21 cellular contexts compared by ENCODE assay signal in genomic region chr2:65353046-65353445, GRCh38.
DNase-seq lines count a peak whose midpoint lies in the region; ATAC-seq and TF ChIP-seq lines count a peak whose summit lies in the region.
"Had no signal": no experiment of that assay in that cellular context is flagged by ENCODE, and none has a peak within 500 bp of the region (broad histone marks: within the 10 kb centered on the region; RNA-seq: fewer than 3 reads in every experiment).

No MANE protein-coding gene starts in this region.

- peaks cover 1% of the 10 kb centered on the region for H3K27me3 Mint-ChIP-seq in endothelial cell (ENCODE audit: unreplicated experiment)
- H3K27me3 Mint-ChIP-seq: activated naive CD4-positive, alpha-beta T cell treated with anti-CD3 and anti-CD28 coated beads, Interleukin-2, amount 10 ng/mL, durations not matched to agents 7 days and 5 days had no signal

- H3K36me3 ChIP-seq in OCI-LY1 (ENCODE audit: insufficient read depth, low read length) = 0 out of 2 replicates have a peak, but pooled peaks cover 3% of the 10 kb centered on the region
- no peaks in the 10 kb centered on the region for H3K36me3 ChIP-seq in osteoblast (ENCODE audit: insufficient read depth, low read length)
- H3K36me3 ChIP-seq: ascending aorta, Peyer's patch, transverse colon had no signal

- DNase-seq in DMS153 (lab: John Stamatoyannopoulos, UW) = peak; percentile 38
- DNase-seq in DMS153 treated with DMSO at 0.1 percent for 48 hours (lab: John Stamatoyannopoulos, UW; ENCODE audit: unreplicated experiment) = no peak
- peak; percentile 38 for DNase-seq in endothelial cell (ENCODE audit: low spot score)
- DNase-seq in osteoblast (ENCODE audit: insufficient read length, low spot score, missing footprints) = no peak
- no peak for DNase-seq in T-helper 9 cell
- DNase-seq in RKO (ENCODE audit: low spot score) = no peak
- DNase-seq: activated CD4-positive, alpha-beta T cell treated with anti-CD3 and anti-CD28 coated beads, Interleukin-2, amount 50 U/mL, for 4 hours; activated naive CD4-positive, alpha-beta T cell treated with anti-CD3 and anti-CD28 coated beads, Interleukin-2, amount 10 ng/mL, durations not matched to agents 7 days and 5 days; activated T-cell treated with anti-CD3 and anti-CD28 coated beads, Interleukin-2, amount 50 U/mL, for 24 hours; HCEC 1CT; Kasumi-1; left colon; NCI-H1105 treated with DMSO at 0.1 percent for 48 hours; nucleus accumbens; Peyer's patch; right cardiac atrium; stimulated activated naive CD4-positive, alpha-beta T cell treated with Interleukin-2 at 50 U/mL for 16 hours; transverse colon had no signal

- H3K4me3 ChIP-seq in OCI-LY1 (ENCODE audit: low read depth, low read length, poor library complexity, severe bottlenecking) = no peak overlapping the region
- no peak overlapping the region for H3K4me3 ChIP-seq in osteoblast (ENCODE audit: insufficient read depth, low read length)
- H3K4me3 ChIP-seq: ascending aorta, Peyer's patch, transverse colon had no signal

- H3K27me3 ChIP-seq in OCI-LY1 (ENCODE audit: insufficient read depth, low read length) = no peaks in the 10 kb centered on the region
- H3K27me3 ChIP-seq in osteoblast (ENCODE audit: insufficient read depth, low read length) = no peaks in the 10 kb centered on the region
- H3K27me3 ChIP-seq: ascending aorta, Peyer's patch, transverse colon had no signal

- H3K4me2 ChIP-seq in OCI-LY1 (ENCODE audit: low read length) (no peak overlapping the region), osteoblast (ENCODE audit: insufficient read depth, low read length) (no peak overlapping the region)

- H3K9me2 ChIP-seq in OCI-LY1 (ENCODE audit: low read depth, low read length) = no peaks in the 10 kb centered on the region

- TF ChIP-seq CTCF in OCI-LY1 (IDR thresholded peaks at IDR 0.05; ENCODE audit: low read length) (peak; percentile 56), endothelial cell (IDR thresholded peaks at IDR 0.05; ENCODE audit: unreplicated experiment) (no peak), osteoblast (IDR thresholded peaks at IDR 0.05; ENCODE audit: extremely low read depth, low read depth, low read length) (peak; percentile 10)

- no peaks in the 10 kb centered on the region for H3F3A ChIP-seq in OCI-LY1 (ENCODE audit: insufficient read depth, low read length)

- H4K20me1 ChIP-seq in OCI-LY1 (ENCODE audit: insufficient read depth, low read length) = no peaks in the 10 kb centered on the region
- H4K20me1 ChIP-seq in osteoblast (ENCODE audit: insufficient read depth, low read length) = peaks cover 4% of the 10 kb centered on the region

- H3K9me3 ChIP-seq in OCI-LY1 (ENCODE audit: low read length) = no peaks in the 10 kb centered on the region
- no peaks in the 10 kb centered on the region for H3K9me3 ChIP-seq in osteoblast (ENCODE audit: low read depth, low read length)
- H3K9me3 ChIP-seq: ascending aorta, Peyer's patch, transverse colon had no signal

- H3K4me1 Mint-ChIP-seq in endothelial cell (ENCODE audit: unreplicated experiment) = peaks cover 36% of the 10 kb centered on the region

- no peak overlapping the region for H3K4me3 Mint-ChIP-seq in endothelial cell (ENCODE audit: unreplicated experiment)
- H3K4me3 Mint-ChIP-seq: activated naive CD4-positive, alpha-beta T cell treated with anti-CD3 and anti-CD28 coated beads, Interleukin-2, amount 10 ng/mL, durations not matched to agents 7 days and 5 days; activated T-cell treated with anti-CD3 and anti-CD28 coated beads, Interleukin-2, amount 50 U/mL, for 24 hours had no signal

- H3K27ac Mint-ChIP-seq in endothelial cell (ENCODE audit: unreplicated experiment) = no peak overlapping the region
- H3K27ac Mint-ChIP-seq: activated naive CD4-positive, alpha-beta T cell treated with anti-CD3 and anti-CD28 coated beads, Interleukin-2, amount 10 ng/mL, durations not matched to agents 7 days and 5 days; activated T-cell treated with anti-CD3 and anti-CD28 coated beads, Interleukin-2, amount 50 U/mL, for 24 hours had no signal

- no peak overlapping the region for H3K9ac ChIP-seq in OCI-LY1 (ENCODE audit: low read length)

- H3K9me3 Mint-ChIP-seq in endothelial cell (ENCODE audit: unreplicated experiment) = no peaks in the 10 kb centered on the region
- H3K9me3 Mint-ChIP-seq: activated naive CD4-positive, alpha-beta T cell treated with anti-CD3 and anti-CD28 coated beads, Interleukin-2, amount 10 ng/mL, durations not matched to agents 7 days and 5 days; activated T-cell treated with anti-CD3 and anti-CD28 coated beads, Interleukin-2, amount 50 U/mL, for 24 hours had no signal

- ATAC-seq in HG03521 (IDR thresholded peaks at IDR 0.05; ENCODE audit: unreplicated experiment) = no peak

- H3K27ac ChIP-seq in OCI-LY1 (ENCODE audit: low read depth, low read length, poor library complexity, severe bottlenecking) (peak overlapping the region; percentile 85), osteoblast (ENCODE audit: low read depth, low read length) (no peak overlapping the region)
- H3K27ac ChIP-seq: ascending aorta, Peyer's patch had no signal

- H2AFZ ChIP-seq in OCI-LY1 (ENCODE audit: low read length) (no peak overlapping the region), osteoblast (ENCODE audit: low read length) (no peak overlapping the region)

- H3K4me1 ChIP-seq in OCI-LY1 (ENCODE audit: insufficient read depth, low read length, severe bottlenecking) = peaks cover 88% of the 10 kb centered on the region
- H3K4me1 ChIP-seq in osteoblast (ENCODE audit: insufficient read depth, low read length) = peaks cover 56% of the 10 kb centered on the region

- peaks cover 48% of the 10 kb centered on the region for H3K79me2 ChIP-seq in OCI-LY1 (ENCODE audit: insufficient read depth, low read length)
- H3K79me2 ChIP-seq in osteoblast (ENCODE audit: insufficient read depth, low read length) = peaks cover 92% of the 10 kb centered on the region

- no peaks in the 10 kb centered on the region for H3K36me3 Mint-ChIP-seq in endothelial cell (ENCODE audit: low read depth, unreplicated experiment)

Comparison
In these comparisons a context has a peak if more than half of its experiments do, and no peak if none do; other contexts are left out.
1. DNase-seq: peak in DMS153 (single experiment) and endothelial cell (single experiment); none in DMS153 treated with DMSO at 0.1 percent for 48 hours (single experiment), osteoblast (single experiment), T-helper 9 cell (single experiment) and RKO (single experiment).